ENCODE assay signal across 8 cellular contexts in genomic region chr19:52296773-52297600, GRCh38. TPM values are rescaled to one million over a fixed set of nuclear protein-coding genes. Genes with fewer than 3 reads are reported as not detected.
A peak's percentile ranks its signal among the peaks of the same experiment; 100 is the strongest.
DNase-seq lines count a peak whose midpoint lies in the region; ATAC-seq and TF ChIP-seq lines count a peak whose summit lies in the region.

ZNF480 (plus strand) TSS chr19:52297169; CDS start chr19:52300413, 3,244 bp downstream.

- intact Hi-C loops in HCT116 (cut with micrococcal nuclease), result loop anchor here (2.0 kb wide), 1 partner anchor 28 kb away; the partner anchor contains the start of gene ZNF766
- intact Hi-C loops in right cardiac atrium (cut with DNase I), result no loop called here
- intact Hi-C loops in psoas muscle (cut with DNase I), result loop anchor here in 1 of 2 donors (2.0 to 5.0 kb wide), 2 partner anchors 28 to 1170 kb away; partner anchors contain the start of genes ZNF766 and ZNF813

- H3K79me2 ChIP-seq in HCT116 (ENCODE audit: insufficient read depth, low read length), result peaks cover 6% of the 10 kb centered on the region

- H3K27me3 ChIP-seq in HCT116 (ENCODE audit: insufficient read depth, low read length), result no peaks in the 10 kb centered on the region
- no peaks in the 10 kb centered on the region for H3K27me3 ChIP-seq in right cardiac atrium (ENCODE audit: control insufficient read depth, insufficient read depth)
- H3K27me3 ChIP-seq in psoas muscle (ENCODE audit: insufficient read depth in 3 of 3, low read length in 2 of 3), result no peaks in the 10 kb centered on the region

- peaks cover 15% of the 10 kb centered on the region for H3K4me1 Mint-ChIP-seq in T-helper 2 cell treated with Interferon-gamma antibody and Interleukin-4, amounts not matched to agents 5 μg/mL and 100 μg/mL, for 36 hours (ENCODE audit: low read depth)

- peak within 1 kb of the TSS; percentile 80 for H3K9ac ChIP-seq in HCT116 (ENCODE audit: low read length)

- DNase-seq in DMS114 treated with DMSO at 0.1 percent for 48 hours (lab: John Stamatoyannopoulos, UW; ENCODE audit: unreplicated experiment) (peak; percentile 70), HCT116 (ENCODE audit: low read depth, low spot score) (peak; percentile 18), NCI-H1694 treated with DMSO at 0.1 percent for 48 hours (lab: John Stamatoyannopoulos, UW) (peak; percentile 61), anterior cingulate cortex (lab: John Stamatoyannopoulos, UW) (peak in 57 of 58 donors; percentile 21 to 90 (median 73)), right cardiac atrium (peak; percentile 87 to 96 (median 95)), psoas muscle (peak; percentile 89 to 94), ureter (ENCODE audit: low spot score) (peak; percentile 88)
- peak; percentile 51 for DNase-seq in T-helper 2 cell treated with Interferon-gamma antibody and Interleukin-4, amounts not matched to agents 5 μg/mL and 100 μg/mL, for 36 hours (ENCODE audit: low spot score)

- ATAC-seq in HCT116 (peak; percentile 82), right cardiac atrium (peak; percentile 90 to 92), psoas muscle (peak; percentile 82 to 92 (median 86))

- no peaks in the 10 kb centered on the region for H3K9me2 ChIP-seq in HCT116 (ENCODE audit: insufficient read depth)

- RAD21 ChIA-PET in HCT116 (lab: Charles Lee; ENCODE audit: low non-redundant PET in 1 of 2, low total read pairs in 2 of 2, uncharacterized antibody in 2 of 2, unreplicated experiment in 2 of 2), result no interaction called here

- TF ChIP-seq RAD21 in HCT116 (IDR thresholded peaks at IDR 0.05; ENCODE audit: low read depth), result no peak

- no peaks in the 10 kb centered on the region for H4K20me1 ChIP-seq in HCT116 (ENCODE audit: insufficient read depth)

- TF ChIP-seq CTCF in HCT116 (IDR thresholded peaks at IDR 0.05 in 2 of 3, conservative IDR thresholded peaks at IDR 0.05 in 1 of 3; ENCODE audit: borderline replicate concordance in 1 of 3, insufficient read depth in 1 of 3, low read depth in 2 of 3, low read length in 2 of 3), result 0 out of 6 replicates have a peak, but pooled peaks of 1 of the 3 experiments have one; percentile 7
- no peak for TF ChIP-seq CTCF in psoas muscle (IDR thresholded peaks at IDR 0.05)

- H3K36me3 ChIP-seq in HCT116 (ENCODE audit: control insufficient read depth in 1 of 2, insufficient read depth in 2 of 2, low read length in 2 of 2), result peaks cover 11 to 31% of the 10 kb centered on the region in 2 experiments
- H3K36me3 ChIP-seq in psoas muscle (ENCODE audit: insufficient read depth in 1 of 2, low read depth in 1 of 2), result peaks cover 9 to 34% of the 10 kb centered on the region in 2 donors

- H3K36me3 Mint-ChIP-seq in T-helper 2 cell treated with Interferon-gamma antibody and Interleukin-4, amounts not matched to agents 5 μg/mL and 100 μg/mL, for 36 hours (ENCODE audit: low read depth), result peaks cover 70% of the 10 kb centered on the region

- peaks cover 0 to 12% of the 10 kb centered on the region in 2 experiments; a peak in 2 of 4 replicates for H3K4me1 ChIP-seq in HCT116 (ENCODE audit: control insufficient read depth in 1 of 2, insufficient read depth in 2 of 2, low read length in 2 of 2)
- H3K4me1 ChIP-seq in right cardiac atrium (ENCODE audit: control insufficient read depth, insufficient read depth, low read length), result peaks cover 3% of the 10 kb centered on the region
- H3K4me1 ChIP-seq in psoas muscle, result peaks cover 8% of the 10 kb centered on the region

- H2AFZ ChIP-seq in HCT116 (ENCODE audit: low read depth, low read length, poor library complexity, severe bottlenecking), result no peak within 1 kb of the TSS

- BruUV-seq in HCT116 (replicated peaks; lab: Mats Ljungman, UMichigan), result TSS peak; percentile 72

- POLR2A ChIA-PET in HCT116 (lab: Charles Lee), result no interaction called here

- peaks cover 11 to 16% of the 10 kb centered on the region in 2 experiments; a peak in 2 of 4 replicates for H3K9me3 ChIP-seq in HCT116 (ENCODE audit: control insufficient read depth in 1 of 2, insufficient read depth in 1 of 2, low read depth in 1 of 2, low read length in 2 of 2)
- no peaks in the 10 kb centered on the region for H3K9me3 ChIP-seq in right cardiac atrium (ENCODE audit: control insufficient read depth, low read length)
- peaks cover 4% of the 10 kb centered on the region for H3K9me3 ChIP-seq in psoas muscle

- under 1% methylated on average over 58 of the region's 75 CpGs for WGBS in right cardiac atrium
- WGBS in psoas muscle, 3 donors, result 0 to 1% (median 1%) methylated on average over 46 to 68 of the region's 75 CpGs

- H3K4me3 ChIP-seq in HCT116 (replicated peaks in 1 of 2; ENCODE audit: low read depth in 1 of 2, low read length in 2 of 2) (peak within 1 kb of the TSS; percentile 73 to 89), right cardiac atrium (ENCODE audit: low read length) (peak within 1 kb of the TSS; percentile 99), psoas muscle (peak within 1 kb of the TSS; percentile 68)

- H3K4me2 ChIP-seq in HCT116 (ENCODE audit: low read length), result peak within 1 kb of the TSS; percentile 73

- no peak for TF ChIP-seq POLR2A in HCT116 (IDR thresholded peaks at IDR 0.05; ENCODE audit: borderline replicate concordance, extremely low read depth, insufficient read depth, insufficient read length)

- peaks cover 56% of the 10 kb centered on the region for H3K9me3 Mint-ChIP-seq in T-helper 2 cell treated with Interferon-gamma antibody and Interleukin-4, amounts not matched to agents 5 μg/mL and 100 μg/mL, for 36 hours

- peaks cover 3% of the 10 kb centered on the region for H3K27me3 Mint-ChIP-seq in T-helper 2 cell treated with Interferon-gamma antibody and Interleukin-4, amounts not matched to agents 5 μg/mL and 100 μg/mL, for 36 hours (ENCODE audit: low read depth)

- CTCF ChIA-PET in HCT116 (lab: Charles Lee), result no interaction called here

- peak within 1 kb of the TSS; percentile 64 for H3K27ac ChIP-seq in HCT116 (ENCODE audit: low read depth, low read length)
- peak within 1 kb of the TSS; percentile 96 for H3K27ac ChIP-seq in right cardiac atrium (ENCODE audit: low read length)
- peak within 1 kb of the TSS; percentile 82 for H3K27ac ChIP-seq in psoas muscle

- H3K4me3 Mint-ChIP-seq in T-helper 2 cell treated with Interferon-gamma antibody and Interleukin-4, amounts not matched to agents 5 μg/mL and 100 μg/mL, for 36 hours, result peak within 1 kb of the TSS; percentile 95

- H3K27ac Mint-ChIP-seq in T-helper 2 cell treated with Interferon-gamma antibody and Interleukin-4, amounts not matched to agents 5 μg/mL and 100 μg/mL, for 36 hours, result peak within 1 kb of the TSS; percentile 98

TF ChIP-seq in HCT116, 20 proteins besides CTCF, POLR2A, EP300 and RAD21 (continues in another document):
- TF ChIP-seq ZBTB33 (IDR thresholded peaks at IDR 0.05; ENCODE audit: extremely low read depth, insufficient replicate concordance, low read length) (no peak), ZFX (IDR thresholded peaks at IDR 0.05) (no peak), ELF1 (IDR thresholded peaks at IDR 0.05; ENCODE audit: borderline replicate concordance, low read depth) (peak; percentile 79), FOSL1 (IDR thresholded peaks at IDR 0.05; ENCODE audit: low read depth) (no peak), REST (IDR thresholded peaks at IDR 0.05; ENCODE audit: low read depth) (no peak), SRF (IDR thresholded peaks at IDR 0.05; ENCODE audit: low read depth) (no peak), SIN3A (IDR thresholded peaks at IDR 0.05; ENCODE audit: low read depth) (peak; percentile 65; the same call in 1 of the 2 replicates), ATF3 (IDR thresholded peaks at IDR 0.05) (no peak)

RNA-seq across cellular contexts. Expression of gene ZNF480, which starts in this region (rescaled TPM):
- 11.5 TPM for total RNA-seq in HCT116 (2021; ENCODE audit: unreplicated experiment)
- 5.1 and 5.3 TPM in 2 replicates for polyA plus RNA-seq in HCT116 (2012)
- 10 to 100 TPM; 17.3 to 21.8 (median 18.5) TPM for total RNA-seq in right cardiac atrium
- 13.4 TPM for polyA plus RNA-seq in right cardiac atrium
- 10 to 100 TPM in 1 of 4 donors, 1 to 10 TPM in 3; 6.2 to 10.5 (median 7.0) TPM for total RNA-seq in psoas muscle
- polyA plus RNA-seq in psoas muscle, result 1 to 10 TPM; 4.6 to 7.0 (median 5.3) TPM
- 23.8 TPM for total RNA-seq in ureter

Comparison
In these comparisons a context has a peak if more than half of its experiments do, and no peak if none do; other contexts are left out.
1. Peak in every context shown above with its lines: DNase-seq, ATAC-seq, H3K4me3 ChIP-seq and H3K27ac ChIP-seq.
2. DNase-seq: peak in every context shown above with its lines; median percentile 95 in right cardiac atrium; 92 in psoas muscle; 88 in ureter; 73 in anterior cingulate cortex; 70 in DMS114 treated with DMSO at 0.1 percent for 48 hours; 61 in NCI-H1694 treated with DMSO at 0.1 percent for 48 hours; 51 in T-helper 2 cell treated with Interferon-gamma antibody and Interleukin-4, amounts not matched to agents 5 μg/mL and 100 μg/mL, for 36 hours; 18 in HCT116.